Comparison of ENCODE assay signal across 8 cellular contexts in the genomic region with DNA sequence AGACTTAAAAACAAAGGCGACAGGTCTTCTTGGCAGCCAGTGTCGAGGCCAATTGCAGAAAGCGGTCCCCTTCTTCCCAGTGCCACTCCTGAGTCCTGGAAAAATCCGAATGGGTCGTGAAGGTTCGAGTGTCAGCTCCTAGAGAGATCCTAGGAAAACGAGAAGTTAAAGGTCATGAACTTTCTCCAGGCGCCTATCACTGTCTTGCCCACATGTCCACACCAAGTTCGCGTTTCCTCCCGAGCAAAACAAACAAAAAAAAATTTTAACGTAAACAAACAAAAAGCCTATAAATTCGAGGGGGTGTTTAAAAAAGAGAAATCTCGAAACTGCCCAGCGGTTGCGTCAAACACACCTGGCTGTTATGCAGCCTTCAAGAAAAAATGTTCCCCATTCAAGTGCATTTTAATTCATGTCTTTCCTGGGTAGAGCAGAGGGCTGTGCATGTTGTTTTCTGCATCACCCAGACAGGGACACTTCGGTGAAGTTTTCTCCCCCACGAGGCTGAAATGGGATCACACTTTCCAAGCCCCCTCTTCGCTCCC. TPM values are rescaled to one million over a fixed set of nuclear protein-coding genes. Genes with fewer than 3 reads are reported as not detected.
DNase-seq lines count a peak whose midpoint lies in the region; ATAC-seq, FAIRE-seq and TF ChIP-seq lines count a peak whose summit lies in the region.

No MANE protein-coding gene starts in this region.

- H3K9me3 Mint-ChIP-seq in astrocyte (ENCODE audit: unreplicated experiment) (no peaks in the 10 kb centered on the region), memory B cell (no peaks in the 10 kb centered on the region)

- H3K4me2 ChIP-seq in astrocyte (ENCODE audit: low read length) = peak overlapping the region; percentile 99

- no peaks in the 10 kb centered on the region for H3K9me3 ChIP-seq in ES-I3 (ENCODE audit: control insufficient read depth, insufficient read depth, low read length)
- H3K9me3 ChIP-seq in astrocyte (ENCODE audit: insufficient read depth, low read depth, low read length) = no peaks in the 10 kb centered on the region
- no peaks in the 10 kb centered on the region for H3K9me3 ChIP-seq in aorta (ENCODE audit: control insufficient read depth, low read length)

- H3K27me3 ChIP-seq in astrocyte (ENCODE audit: insufficient read depth, low read length) = no peaks in the 10 kb centered on the region
- no peaks in the 10 kb centered on the region for H3K27me3 ChIP-seq in aorta (ENCODE audit: control insufficient read depth in 1 of 2, insufficient read depth in 2 of 2, low read length in 1 of 2)

- H3K4me3 Mint-ChIP-seq in astrocyte (ENCODE audit: unreplicated experiment) (no peak overlapping the region), memory B cell (peak overlapping the region; percentile 85)

- no peaks in the 10 kb centered on the region for H3K36me3 ChIP-seq in ES-I3 (ENCODE audit: insufficient read depth, low read length)
- H3K36me3 ChIP-seq in astrocyte (ENCODE audit: insufficient read depth, low read length) = no peaks in the 10 kb centered on the region
- H3K36me3 ChIP-seq in aorta (ENCODE audit: control insufficient read depth in 1 of 2, insufficient read depth in 2 of 2, low read length in 1 of 2) = no peaks in the 10 kb centered on the region

- H3K27me3 Mint-ChIP-seq in astrocyte (ENCODE audit: low read depth, unreplicated experiment) (no peaks in the 10 kb centered on the region), memory B cell (no peaks in the 10 kb centered on the region)

- H3K36me3 Mint-ChIP-seq in astrocyte (ENCODE audit: low read depth, unreplicated experiment) (peaks cover 11% of the 10 kb centered on the region), memory B cell (no peaks in the 10 kb centered on the region)

- ATAC-seq in HG03280 (IDR thresholded peaks at IDR 0.05; ENCODE audit: unreplicated experiment) (peak; percentile 0), memory B cell (ENCODE audit: low read depth) (peak; percentile 10), aorta (ENCODE audit: low FRiP score) (no peak), GM18873 (IDR thresholded peaks at IDR 0.05; ENCODE audit: low FRiP score, unreplicated experiment) (no peak), HG03108 (IDR thresholded peaks at IDR 0.05; ENCODE audit: unreplicated experiment) (no peak)

- H2AFZ ChIP-seq in astrocyte (ENCODE audit: low read depth, low read length) = no peak overlapping the region

- DNase-seq in astrocyte (ENCODE audit: low read depth) (no peak), memory B cell (ENCODE audit: low spot score in 2 of 2) (peak in 1 of 2 donors; percentile 14), aorta (no peak), NCI-H774 (lab: John Stamatoyannopoulos, UW) (no peak)

- peaks cover 53% of the 10 kb centered on the region for H3K79me2 ChIP-seq in astrocyte (ENCODE audit: insufficient read depth, low read length)

- WGBS in aorta, 2 donors = 0 to 1% methylated on average over 19 of the region's 19 CpGs

- H3K9ac ChIP-seq in ES-I3 (ENCODE audit: low read depth, low read length) = peak overlapping the region; percentile 83
- H3K9ac ChIP-seq in astrocyte (ENCODE audit: low read length) = peak overlapping the region; percentile 94

- peak overlapping the region; percentile 86 for H3K27ac Mint-ChIP-seq in astrocyte (ENCODE audit: unreplicated experiment)
- peak overlapping the region; percentile 78 for H3K27ac Mint-ChIP-seq in memory B cell

- no peak for TF ChIP-seq CTCF in astrocyte (IDR thresholded peaks at IDR 0.05; ENCODE audit: insufficient read depth, low read depth, low read length)

- peaks cover 52% of the 10 kb centered on the region for H4K20me1 ChIP-seq in astrocyte (ENCODE audit: insufficient read depth, low read length)

- FAIRE-seq in astrocyte (lab: Jason Lieb, UNC) = no peak

- H3K4me1 ChIP-seq in ES-I3 (ENCODE audit: insufficient read depth, low read length) (peaks cover 16% of the 10 kb centered on the region; the same call in 1 of the 2 replicates), astrocyte (ENCODE audit: insufficient read depth, low read length) (peaks cover 40% of the 10 kb centered on the region), aorta (ENCODE audit: control insufficient read depth in 1 of 2, insufficient read depth in 2 of 2, low read length in 2 of 2) (peaks cover 0 to 3% of the 10 kb centered on the region in 2 donors)

- intact Hi-C loops in aorta (cut with DNase I) = loop anchor here (2.0 to 10.0 kb wide), 7 partner anchors 35 to 343 kb away; a partner anchor contains a TSS

- H3K27ac ChIP-seq in astrocyte (ENCODE audit: low read depth, low read length) (peak overlapping the region; percentile 90), aorta (ENCODE audit: low read depth in 1 of 2, low read length in 2 of 2) (peak overlapping the region in 1 of 2 donors; percentile 78)

- H3K4me3 ChIP-seq in astrocyte (ENCODE audit: insufficient read depth, low read depth, low read length) (peak overlapping the region; percentile 67), aorta (ENCODE audit: low read length in 2 of 2) (peak overlapping the region; percentile 59 to 96)

- H3K4me1 Mint-ChIP-seq in astrocyte (ENCODE audit: low read depth, unreplicated experiment) (no peaks in the 10 kb centered on the region), memory B cell (peaks cover 9% of the 10 kb centered on the region)

RNA-seq across cellular contexts. Expression of a gene that starts 1.5 kb away (rescaled TPM):
- total RNA-seq in astrocyte (91.5 and 107 TPM in 2 replicates), aorta (100 to 1,000 TPM in 1 of 2 donors, 10 to 100 TPM in 1; 93.8 to 140 TPM)
- 10 to 100 TPM; 25.5 to 39.7 TPM for polyA plus RNA-seq in aorta

Comparison
In these comparisons a context has a peak if more than half of its experiments do, and no peak if none do; other contexts are left out.
1. ATAC-seq: peak in HG03280 (single experiment) and memory B cell (single experiment); none in aorta (single experiment), GM18873 (single experiment) and HG03108 (single experiment).